ENCODE assay signal across 8 cellular contexts in genomic region chr7:75358671-75359541, GRCh38. TPM values are rescaled to one million over a fixed set of nuclear protein-coding genes. Genes with fewer than 3 reads are reported as not detected.
DNase-seq lines count a peak whose midpoint lies in the region; ATAC-seq and TF ChIP-seq lines count a peak whose summit lies in the region.
"Not testable (repeated sequence)": the region's sequence is repeated elsewhere in the genome, so short reads cannot be mapped to it uniquely, and the experiment has no call there.

No MANE protein-coding gene starts in this region.

- not testable (repeated sequence) for H3K27ac ChIP-seq in DND-41 (ENCODE audit: low read length)

- peak overlapping the region; percentile 37 for H3K4me3 Mint-ChIP-seq in activated naive CD8-positive, alpha-beta T cell treated with anti-CD3 and anti-CD28 coated beads for 36 hours
- peak overlapping the region; percentile 90 for H3K4me3 Mint-ChIP-seq in natural killer cell

- H3K4me1 Mint-ChIP-seq in activated naive CD8-positive, alpha-beta T cell treated with anti-CD3 and anti-CD28 coated beads for 36 hours; natural killer cell: not testable (repeated sequence)

- not testable (repeated sequence) for H3K9me3 Mint-ChIP-seq in activated naive CD8-positive, alpha-beta T cell treated with anti-CD3 and anti-CD28 coated beads for 36 hours; natural killer cell

- intact Hi-C loops in natural killer cell (cut with micrococcal nuclease) = not testable (repeated sequence)

- peak overlapping the region; percentile 65 for H3K27ac Mint-ChIP-seq in activated naive CD8-positive, alpha-beta T cell treated with anti-CD3 and anti-CD28 coated beads for 36 hours
- peak overlapping the region; percentile 80 to 81 for H3K27ac Mint-ChIP-seq in natural killer cell

- not testable (repeated sequence) for H3K79me2 ChIP-seq in DND-41 (ENCODE audit: insufficient read depth, low read length)

- H3K4me1 ChIP-seq in DND-41 (ENCODE audit: insufficient read depth, low read length) = not testable (repeated sequence)

- peak; percentile 83 for ATAC-seq in DND-41 (ENCODE audit: insufficient read depth, low read depth)
- peak; percentile 76 for ATAC-seq in GM21619 (IDR thresholded peaks at IDR 0.05; ENCODE audit: unreplicated experiment)
- ATAC-seq in HG03460 (IDR thresholded peaks at IDR 0.05; ENCODE audit: unreplicated experiment) = peak; percentile 83
- peak; percentile 68 to 80 for ATAC-seq in activated CD4-positive, CD25-positive, alpha-beta regulatory T cell treated with anti-CD3 and anti-CD28 coated beads, Interleukin-2, amount 50 U/mL, for 24 hours
- ATAC-seq in natural killer cell = peak; percentile 73 to 84 (median 84)

- H3K4me3 ChIP-seq in DND-41 (ENCODE audit: low read depth in 1 of 2, low read length in 2 of 2) = not testable (repeated sequence)
- H3K4me3 ChIP-seq in fibroblast of pulmonary artery (replicated peaks; ENCODE audit: low read depth, low read length) = peak overlapping the region; percentile 27

- H3K27me3 Mint-ChIP-seq in activated naive CD8-positive, alpha-beta T cell treated with anti-CD3 and anti-CD28 coated beads for 36 hours; natural killer cell (ENCODE audit: low read depth in 2 of 2): not testable (repeated sequence)

- H3K4me2 ChIP-seq in DND-41 (ENCODE audit: insufficient read depth, low read length) = not testable (repeated sequence)

- H3K9ac ChIP-seq in DND-41 (ENCODE audit: low read depth, low read length) = not testable (repeated sequence)

- not testable (repeated sequence) for TF ChIP-seq CTCF in DND-41 (IDR thresholded peaks at IDR 0.05; ENCODE audit: borderline replicate concordance, extremely low read depth, low read length, poor library complexity, severe bottlenecking); fibroblast of pulmonary artery (IDR thresholded peaks at IDR 0.05; ENCODE audit: low read length, missing control alignments); natural killer cell (IDR thresholded peaks at IDR 0.05)

- H3K36me3 ChIP-seq in DND-41 (ENCODE audit: insufficient read depth, low read length) = not testable (repeated sequence)

- DNase-seq in DND-41 (peak; percentile 71), natural killer cell (peak; percentile 54)
- peak; percentile 45 for DNase-seq in activated naive CD8-positive, alpha-beta T cell treated with anti-CD3 and anti-CD28 coated beads for 36 hours
- not testable (repeated sequence) for DNase-seq in fibroblast of pulmonary artery (ENCODE audit: low read depth)
- peak; percentile 20 to 36 for DNase-seq in stimulated activated CD8-positive, alpha-beta memory T cell treated with anti-CD3 and anti-CD28 coated beads, Interleukin-15, amount 100 ng/mL, for 48 hours (ENCODE audit: low read depth in 2 of 2)

- H3K27me3 ChIP-seq in DND-41 (ENCODE audit: insufficient read depth, low read length, poor library complexity) = not testable (repeated sequence)

- not testable (repeated sequence) for H4K20me1 ChIP-seq in DND-41 (ENCODE audit: insufficient read depth, low read length)

- not testable (repeated sequence) for H3K9me3 ChIP-seq in DND-41 (ENCODE audit: insufficient read depth, low read length, severe bottlenecking)

- H3K36me3 Mint-ChIP-seq in activated naive CD8-positive, alpha-beta T cell treated with anti-CD3 and anti-CD28 coated beads for 36 hours; natural killer cell: not testable (repeated sequence)

- not testable (repeated sequence) for H2AFZ ChIP-seq in DND-41 (ENCODE audit: low read depth, low read length)

RNA-seq across cellular contexts. Expression of gene TRIM73, which starts 36.5 kb away (rescaled TPM):
- total RNA-seq in activated naive CD8-positive, alpha-beta T cell treated with anti-CD3 and anti-CD28 coated beads for 36 hours = 1 to 10 TPM; 1.1 to 1.5 TPM
- total RNA-seq in natural killer cell = 10 to 100 TPM; 10.7 to 21.1 (median 10.7) TPM

Comparison
In these comparisons a context has a peak if more than half of its experiments do, and no peak if none do; other contexts are left out.
1. RNA of gene TRIM73, which starts 36.5 kb away (total RNA-seq): 10.7 to 21.1 TPM in natural killer cell; 1.1 to 1.5 TPM in activated naive CD8-positive, alpha-beta T cell treated with anti-CD3 and anti-CD28 coated beads for 36 hours; every median in the first group is over 4 times any median in the second.
2. Peak in every context shown above with its lines, with median percentiles within 50 percentile points of each other: ATAC-seq.